ENCODE assay signal across 22 cellular contexts in genomic region chr22:26563022-26563421, GRCh38. TPM values are rescaled to one million over a fixed set of nuclear protein-coding genes. Genes with fewer than 3 reads are reported as not detected.
DNase-seq lines count a peak whose midpoint lies in the region; ATAC-seq, FAIRE-seq and TF ChIP-seq lines count a peak whose summit lies in the region.
"Had no signal": no experiment of that assay in that cellular context is flagged by ENCODE, and none has a peak within 500 bp of the region (broad histone marks: within the 10 kb centered on the region; RNA-seq: fewer than 3 reads in every experiment).

No MANE protein-coding gene starts in this region.

- H3K9me3 Mint-ChIP-seq in activated CD4-positive, alpha-beta T cell treated with anti-CD3 and anti-CD28 coated beads, Interleukin-2, amount 10 ng/mL, durations not matched to agents 7 days and 5 days, result no peaks in the 10 kb centered on the region
- no peaks in the 10 kb centered on the region for H3K9me3 Mint-ChIP-seq in natural killer cell treated with Interleukin-12 subunit alpha and Interleukin-12 subunit beta and Interleukin-15 and Interleukin-18, amount 100 ng/mL, for 72 hours
- H3K9me3 Mint-ChIP-seq: activated T-cell treated with anti-CD3 and anti-CD28 coated beads, Interleukin-2, amount 50 U/mL, for 72 hours; brain; stimulated activated memory B cell treated with anti-CD40 and anti-IgM and Interleukin-4, amounts not matched to agents 10 μg/mL and 1 μg/mL and 100 μg/mL, for 72 hours; T-cell had no signal

- SMC1A ChIA-PET in GM12878 (lab: Charles Lee; ENCODE audit: uncharacterized antibody, unreplicated experiment), result interaction anchor here (0.9 kb wide), 2 partner anchors 47 to 80 kb away, joined by 3 to 5 read pairs; no protein-coding TSS in a partner anchor

- no peaks in the 10 kb centered on the region for H3K4me1 ChIP-seq in GM12878 (ENCODE audit: control insufficient read depth, insufficient read depth, low read length)

- TF ChIP-seq EP300 in Ishikawa (IDR thresholded peaks at IDR 0.05; ENCODE audit: borderline replicate concordance) (no peak), GM12878 (IDR thresholded peaks at IDR 0.05; ENCODE audit: borderline replicate concordance in 1 of 2, control insufficient read depth in 1 of 2, low read depth in 2 of 2, low read length in 2 of 2) (no peak)

- peak; percentile 12 to 42 (median 21); a peak in 4 of 6 replicates for TF ChIP-seq CTCF in GM12878 (IDR thresholded peaks at IDR 0.05 in 2 of 3, conservative IDR thresholded peaks at IDR 0.05 in 1 of 3; ENCODE audit: control insufficient read depth in 2 of 3, extremely low read depth in 1 of 3, insufficient read depth in 1 of 3, low read depth in 3 of 3, low read length in 3 of 3)

- no peak overlapping the region for H3K27ac ChIP-seq in GM12878 (ENCODE audit: control insufficient read depth, insufficient read depth)
- H3K27ac ChIP-seq: neutrophil, vagina had no signal

- H3K27ac Mint-ChIP-seq in activated CD4-positive, alpha-beta T cell treated with anti-CD3 and anti-CD28 coated beads, Interleukin-2, amount 10 ng/mL, durations not matched to agents 7 days and 5 days, result peak overlapping the region; percentile 36
- peak overlapping the region; percentile 54 to 65 for H3K27ac Mint-ChIP-seq in natural killer cell treated with Interleukin-12 subunit alpha and Interleukin-12 subunit beta and Interleukin-15 and Interleukin-18, amount 100 ng/mL, for 72 hours
- H3K27ac Mint-ChIP-seq: activated T-cell treated with anti-CD3 and anti-CD28 coated beads, Interleukin-2, amount 50 U/mL, for 72 hours; brain; stimulated activated memory B cell treated with anti-CD40 and anti-IgM and Interleukin-4, amounts not matched to agents 10 μg/mL and 1 μg/mL and 100 μg/mL, for 72 hours had no signal

- in situ Hi-C loops in GM12878 (cut with MboI), result no loop called here

- TF ChIP-seq RAD21 in Ishikawa (IDR thresholded peaks at IDR 0.05; ENCODE audit: low read depth), result peak; percentile 30
- TF ChIP-seq RAD21 in GM12878 (IDR thresholded peaks at IDR 0.05; ENCODE audit: insufficient read depth, low read depth, low read length), result peak; percentile 54

- peaks cover 0 to 5% of the 10 kb centered on the region in 2 experiments; a peak in 2 of 4 replicates for H3K36me3 ChIP-seq in GM12878 (ENCODE audit: control insufficient read depth in 2 of 2, insufficient read depth in 2 of 2, low read length in 1 of 2)
- H3K36me3 ChIP-seq: vagina had no signal

- FAIRE-seq in GM12878 (lab: Jason Lieb, UNC), result no peak

- RAD21 ChIA-PET in GM12878 (lab: Charles Lee; ENCODE audit: unreplicated experiment), result no interaction called here

- H3K79me2 ChIP-seq in GM12878 (ENCODE audit: control insufficient read depth, insufficient read depth, low read length), result peaks cover 2% of the 10 kb centered on the region; the same call in 1 of the 2 replicates

- CTCF ChIA-PET in activated CD4-positive, alpha-beta T cell treated with anti-CD3 and anti-CD28 coated beads, Interleukin-2, amount 10 ng/mL, durations not matched to agents 7 days and 5 days (lab: Charles Lee), result no interaction called here
- CTCF ChIA-PET in GM12878 (lab: Yijun Ruan, JAX), result interaction anchor here (1.1 kb wide), 1 partner anchor 39 kb away, joined by 3 read pairs; no protein-coding TSS in a partner anchor

- no peak overlapping the region for H3K4me3 Mint-ChIP-seq in activated CD4-positive, alpha-beta T cell treated with anti-CD3 and anti-CD28 coated beads, Interleukin-2, amount 10 ng/mL, durations not matched to agents 7 days and 5 days
- H3K4me3 Mint-ChIP-seq in natural killer cell treated with Interleukin-12 subunit alpha and Interleukin-12 subunit beta and Interleukin-15 and Interleukin-18, amount 100 ng/mL, for 72 hours, result no peak overlapping the region
- H3K4me3 Mint-ChIP-seq: activated T-cell treated with anti-CD3 and anti-CD28 coated beads, Interleukin-2, amount 50 U/mL, for 72 hours; brain; stimulated activated memory B cell treated with anti-CD40 and anti-IgM and Interleukin-4, amounts not matched to agents 10 μg/mL and 1 μg/mL and 100 μg/mL, for 72 hours; T-cell had no signal

- TF ChIP-seq POLR2A in GM12878 (IDR thresholded peaks at IDR 0.05; ENCODE audit: low read depth, low read length), result no peak

- 77% methylated on average over 5 of the region's 5 CpGs for WGBS in GM12878 (ENCODE audit: insufficient coverage, insufficient replicate concordance, low lambda C conversion rate, missing lambda C conversion rate)

- H3K4me1 Mint-ChIP-seq in activated CD4-positive, alpha-beta T cell treated with anti-CD3 and anti-CD28 coated beads, Interleukin-2, amount 10 ng/mL, durations not matched to agents 7 days and 5 days, result peaks cover 14% of the 10 kb centered on the region
- peaks cover 61 to 72% of the 10 kb centered on the region in 2 donors for H3K4me1 Mint-ChIP-seq in natural killer cell treated with Interleukin-12 subunit alpha and Interleukin-12 subunit beta and Interleukin-15 and Interleukin-18, amount 100 ng/mL, for 72 hours (ENCODE audit: low read depth in 2 of 2)

- peak; percentile 16 for DNase-seq in activated CD4-positive, alpha-beta T cell treated with anti-CD3 and anti-CD28 coated beads, Interleukin-2, amount 10 ng/mL, durations not matched to agents 7 days and 5 days
- DNase-seq in activated CD4-positive, alpha-beta T cell treated with anti-CD3 and anti-CD28 coated beads for 48 hours, result no peak
- DNase-seq in GM12878 (ENCODE audit: low read depth, low spot score) (no peak), NCI-H1930 (lab: John Stamatoyannopoulos, UW) (no peak), superior temporal gyrus (ENCODE audit: extremely low spot score) (no peak)
- DNase-seq in natural killer cell treated with Interleukin-12 subunit alpha and Interleukin-12 subunit beta and Interleukin-15 and Interleukin-18, amount 100 ng/mL, for 72 hours (ENCODE audit: low spot score), result peak; percentile 32
- DNase-seq: activated CD4-positive, CD25-positive, alpha-beta regulatory T cell treated with anti-CD3 and anti-CD28 coated beads, Interleukin-2, amount 50 U/mL, for 72 hours; activated T-cell treated with anti-CD3 and anti-CD28 coated beads, Interleukin-2, amount 50 U/mL, for 72 hours; foreskin fibroblast; H7; KG1; NCI-H1436 treated with DMSO at 0.1 percent for 48 hours; NCI-H446 had no signal

- no peak overlapping the region for H2AFZ ChIP-seq in GM12878 (ENCODE audit: control insufficient read depth, low read depth, low read length)

- BruUV-seq in GM12878 (replicated peaks; lab: Mats Ljungman, UMichigan), result no TSS peak

- H3K4me2 ChIP-seq in GM12878 (ENCODE audit: control insufficient read depth, insufficient read depth), result no peak overlapping the region

- no peaks in the 10 kb centered on the region for H3K27me3 ChIP-seq in GM12878 (replicated peaks in 1 of 2; ENCODE audit: control insufficient read depth in 2 of 2, insufficient read depth in 2 of 2, low read length in 1 of 2)
- H3K27me3 ChIP-seq: neutrophil, vagina had no signal

- no peaks in the 10 kb centered on the region for H4K20me1 ChIP-seq in GM12878 (ENCODE audit: control insufficient read depth, insufficient read depth)

- no peaks in the 10 kb centered on the region for H3K27me3 Mint-ChIP-seq in activated CD4-positive, alpha-beta T cell treated with anti-CD3 and anti-CD28 coated beads, Interleukin-2, amount 10 ng/mL, durations not matched to agents 7 days and 5 days
- no peaks in the 10 kb centered on the region for H3K27me3 Mint-ChIP-seq in natural killer cell treated with Interleukin-12 subunit alpha and Interleukin-12 subunit beta and Interleukin-15 and Interleukin-18, amount 100 ng/mL, for 72 hours
- H3K27me3 Mint-ChIP-seq: stimulated activated memory B cell treated with anti-CD40 and anti-IgM and Interleukin-4, amounts not matched to agents 10 μg/mL and 1 μg/mL and 100 μg/mL, for 72 hours; T-cell had no signal

- H3K36me3 Mint-ChIP-seq in activated CD4-positive, alpha-beta T cell treated with anti-CD3 and anti-CD28 coated beads, Interleukin-2, amount 10 ng/mL, durations not matched to agents 7 days and 5 days (ENCODE audit: low read depth), result no peaks in the 10 kb centered on the region
- no peaks in the 10 kb centered on the region for H3K36me3 Mint-ChIP-seq in natural killer cell treated with Interleukin-12 subunit alpha and Interleukin-12 subunit beta and Interleukin-15 and Interleukin-18, amount 100 ng/mL, for 72 hours
- H3K36me3 Mint-ChIP-seq: brain; stimulated activated memory B cell treated with anti-CD40 and anti-IgM and Interleukin-4, amounts not matched to agents 10 μg/mL and 1 μg/mL and 100 μg/mL, for 72 hours had no signal

- H3K9ac ChIP-seq in GM12878 (ENCODE audit: control insufficient read depth, insufficient read depth, low read length), result no peak overlapping the region

- ATAC-seq in GM12878, result peak; percentile 47; the same call in 2 of the 3 replicates
- no peak for ATAC-seq in natural killer cell treated with Interleukin-12 subunit alpha and Interleukin-12 subunit beta and Interleukin-15 and Interleukin-18, amount 100 ng/mL, for 72 hours
- ATAC-seq in GM21423 (IDR thresholded peaks at IDR 0.05; ENCODE audit: unreplicated experiment), result no peak
- ATAC-seq: activated T-cell treated with anti-CD3 and anti-CD28 coated beads, Interleukin-2, amount 50 U/mL, for 72 hours; Panc1; stimulated activated memory B cell treated with anti-CD40 and anti-IgM and Interleukin-4, amounts not matched to agents 10 μg/mL and 1 μg/mL and 100 μg/mL, for 72 hours had no signal

- POLR2A ChIA-PET in activated CD4-positive, alpha-beta T cell treated with anti-CD3 and anti-CD28 coated beads, Interleukin-2, amount 10 ng/mL, durations not matched to agents 7 days and 5 days (lab: Charles Lee), result no interaction called here
- POLR2A ChIA-PET in GM12878 (lab: Charles Lee), result no interaction called here

- intact Hi-C loops in GM12878 (cut with micrococcal nuclease; ENCODE audit: unreplicated experiment), result no loop called here

- H3K9me3 ChIP-seq in GM12878 (replicated peaks; ENCODE audit: control insufficient read depth, insufficient read depth, low read length), result no peaks in the 10 kb centered on the region
- H3K9me3 ChIP-seq: neutrophil, vagina had no signal

- H3K4me3 ChIP-seq in GM12878, result no peak overlapping the region
- H3K4me3 ChIP-seq: vagina had no signal

RNA-seq across cellular contexts. Expression of gene TPST2, which starts 26.9 kb away (rescaled TPM):
- total RNA-seq in activated CD4-positive, alpha-beta T cell treated with anti-CD3 and anti-CD28 coated beads, Interleukin-2, amount 10 ng/mL, durations not matched to agents 7 days and 5 days, result 10 to 100 TPM; 25.9 to 26.3 TPM
- 58.0 and 65.5 TPM in 2 replicates for total RNA-seq in GM12878 (2013; cell fraction: nucleolus; rRNA removed)
- total RNA-seq in GM12878 (2014; rRNA removed) (29.0 and 29.5 TPM in 2 replicates), GM12878 (2014; rRNA removed; fragmentation: Illumina TruSeq; extraction: Trizol) (13.0 and 13.2 TPM in 2 replicates), GM12878 (2021) (31.2 and 32.2 TPM in 2 replicates)
- polyA plus RNA-seq in GM12878 (2011; ENCODE audit: low read depth), result 8.5 TPM
- polyA plus RNA-seq in GM12878 (2011; rRNA removed) (22.2 and 28.2 TPM in 2 replicates), GM12878 (2014; fragmentation: Illumina TruSeq; extraction: Trizol) (11.4 and 16.4 TPM in 2 replicates), GM12878 (2014; fragmentation: Nextera tagmentation; extraction: Ambion mirVana) (10 to 100 TPM in 1 of 2 experiments, 1 to 10 TPM in 1; 6.3 to 10.7 TPM), GM12878 (2014; rRNA removed) (30.0 and 33.7 TPM in 2 replicates), GM12878 (2016; fragmentation: Nextera tagmentation; extraction: Ambion mirVana) (10 to 100 TPM; 28.5 to 28.7 TPM)
- 43.5 and 61.0 TPM in 2 replicates for polyA plus RNA-seq in GM12878 (2011; cell fraction: cytosol; rRNA removed)
- polyA plus RNA-seq in GM12878 (2011; cell fraction: nucleus; rRNA removed), result 39.0 and 39.3 TPM in 2 replicates
- 17.9 and 22.2 TPM in 2 replicates for polyA plus RNA-seq in GM12878 (2012)
- 28.5 and 34.7 TPM in 2 replicates for polyA minus RNA-seq in GM12878 (2011; rRNA and poly(A)+ RNA removed)
- polyA minus RNA-seq in GM12878 (2011; cell fraction: cytosol; rRNA and poly(A)+ RNA removed), result 14.4 and 15.2 TPM in 2 replicates
- polyA minus RNA-seq in GM12878 (2011; cell fraction: nucleus; rRNA and poly(A)+ RNA removed), result 9.4 and 20.6 TPM in 2 replicates
- 10 to 100 TPM; 43.1 to 43.6 TPM for total RNA-seq in natural killer cell treated with Interleukin-12 subunit alpha and Interleukin-12 subunit beta and Interleukin-15 and Interleukin-18, amount 100 ng/mL, for 72 hours

RNA-seq across cellular contexts. Expression of gene TFIP11, which starts 50.7 kb away (rescaled TPM):
- 10 to 100 TPM; 52.5 to 58.5 TPM for total RNA-seq in activated CD4-positive, alpha-beta T cell treated with anti-CD3 and anti-CD28 coated beads, Interleukin-2, amount 10 ng/mL, durations not matched to agents 7 days and 5 days
- total RNA-seq in GM12878 (2013; cell fraction: nucleolus; rRNA removed), result 70.0 and 73.7 TPM in 2 replicates
- 31.7 and 34.6 TPM in 2 replicates for total RNA-seq in GM12878 (2014; rRNA removed)
- 28.3 and 32.2 TPM in 2 replicates for total RNA-seq in GM12878 (2014; rRNA removed; fragmentation: Illumina TruSeq; extraction: Trizol)
- 35.6 and 42.2 TPM in 2 replicates for total RNA-seq in GM12878 (2021)
- polyA plus RNA-seq in GM12878 (2011; ENCODE audit: low read depth), result 17.4 TPM
- polyA plus RNA-seq in GM12878 (2011; rRNA removed), result 36.5 and 43.3 TPM in 2 replicates
- 38.1 and 44.3 TPM in 2 replicates for polyA plus RNA-seq in GM12878 (2011; cell fraction: cytosol; rRNA removed)
- polyA plus RNA-seq in GM12878 (2011; cell fraction: nucleus; rRNA removed), result 70.3 and 74.9 TPM in 2 replicates
- polyA plus RNA-seq in GM12878 (2012), result 23.4 and 24.1 TPM in 2 replicates
- 27.3 and 29.4 TPM in 2 replicates for polyA plus RNA-seq in GM12878 (2014; fragmentation: Illumina TruSeq; extraction: Trizol)
- polyA plus RNA-seq in GM12878 (2014; fragmentation: Nextera tagmentation; extraction: Ambion mirVana), result 10 to 100 TPM; 14.2 to 19.1 TPM
- polyA plus RNA-seq in GM12878 (2014; rRNA removed), result 23.1 and 31.6 TPM in 2 replicates
- 10 to 100 TPM; 35.9 to 40.1 TPM for polyA plus RNA-seq in GM12878 (2016; fragmentation: Nextera tagmentation; extraction: Ambion mirVana)
- polyA minus RNA-seq in GM12878 (2011; rRNA and poly(A)+ RNA removed), result 66.5 and 75.2 TPM in 2 replicates
- polyA minus RNA-seq in GM12878 (2011; cell fraction: cytosol; rRNA and poly(A)+ RNA removed), result 12.3 and 18.2 TPM in 2 replicates
- polyA minus RNA-seq in GM12878 (2011; cell fraction: nucleus; rRNA and poly(A)+ RNA removed), result 46.3 and 59.1 TPM in 2 replicates
- 10 to 100 TPM; 56.5 to 57.7 TPM for total RNA-seq in natural killer cell treated with Interleukin-12 subunit alpha and Interleukin-12 subunit beta and Interleukin-15 and Interleukin-18, amount 100 ng/mL, for 72 hours

RNA-seq across cellular contexts. Expression of gene CRYBB1, which starts 54.8 kb away (rescaled TPM):
- not detected for total RNA-seq in activated CD4-positive, alpha-beta T cell treated with anti-CD3 and anti-CD28 coated beads, Interleukin-2, amount 10 ng/mL, durations not matched to agents 7 days and 5 days
- total RNA-seq in GM12878 (2013; cell fraction: nucleolus; rRNA removed), result not detected in 2 replicates
- total RNA-seq in GM12878 (2014; rRNA removed), result 0.11 TPM in 1 of 2 replicates, not detected in the other
- total RNA-seq in GM12878 (2014; rRNA removed; fragmentation: Illumina TruSeq; extraction: Trizol), result not detected in 2 replicates
- total RNA-seq in GM12878 (2021), result 0.64 TPM in 1 of 2 replicates, not detected in the other
- not detected for polyA plus RNA-seq in GM12878 (2011; ENCODE audit: low read depth)
- not detected in 2 replicates for polyA plus RNA-seq in GM12878 (2011; rRNA removed)
- polyA plus RNA-seq in GM12878 (2011; cell fraction: cytosol; rRNA removed), result 0.12 TPM in 1 of 2 replicates, not detected in the other
- polyA plus RNA-seq in GM12878 (2011; cell fraction: nucleus; rRNA removed), result not detected in 2 replicates
- not detected in 2 replicates for polyA plus RNA-seq in GM12878 (2012)
- 0.09 TPM in 1 of 2 replicates, not detected in the other for polyA plus RNA-seq in GM12878 (2014; fragmentation: Illumina TruSeq; extraction: Trizol)
- polyA plus RNA-seq in GM12878 (2014; fragmentation: Nextera tagmentation; extraction: Ambion mirVana), result under 1 TPM in 1 of 2 experiments, not detected in 1; 0.23 TPM
- polyA plus RNA-seq in GM12878 (2014; rRNA removed), result 0.13 TPM in 1 of 2 replicates, not detected in the other
- polyA plus RNA-seq in GM12878 (2016; fragmentation: Nextera tagmentation; extraction: Ambion mirVana), result under 1 TPM in 1 of 2 experiments, not detected in 1; 0.32 TPM
- polyA minus RNA-seq in GM12878 (2011; rRNA and poly(A)+ RNA removed), result not detected in 2 replicates
- polyA minus RNA-seq in GM12878 (2011; cell fraction: cytosol; rRNA and poly(A)+ RNA removed), result not detected in 2 replicates
- not detected in 2 replicates for polyA minus RNA-seq in GM12878 (2011; cell fraction: nucleus; rRNA and poly(A)+ RNA removed)
- not detected for total RNA-seq in natural killer cell treated with Interleukin-12 subunit alpha and Interleukin-12 subunit beta and Interleukin-15 and Interleukin-18, amount 100 ng/mL, for 72 hours
- total RNA-seq: activated T-cell treated with anti-CD3 and anti-CD28 coated beads, Interleukin-2, amount 50 U/mL, for 72 hours; T-cell; vagina had no signal

RNA-seq across cellular contexts. Expression of gene CRYBA4, which starts 58.7 kb away (rescaled TPM):
- total RNA-seq in activated CD4-positive, alpha-beta T cell treated with anti-CD3 and anti-CD28 coated beads, Interleukin-2, amount 10 ng/mL, durations not matched to agents 7 days and 5 days, result not detected
- total RNA-seq in GM12878 (2013; cell fraction: nucleolus; rRNA removed), result not detected in 2 replicates
- total RNA-seq in GM12878 (2014; rRNA removed) (0.17 TPM in 1 of 2 replicates, not detected in the other), GM12878 (2014; rRNA removed; fragmentation: Illumina TruSeq; extraction: Trizol) (not detected in 2 replicates), GM12878 (2021) (not detected in 2 replicates)
- polyA plus RNA-seq in GM12878 (2011; ENCODE audit: low read depth), result not detected
- polyA plus RNA-seq in GM12878 (2011; rRNA removed) (0.12 TPM in 2 replicates), GM12878 (2014; fragmentation: Illumina TruSeq; extraction: Trizol) (not detected in 2 replicates), GM12878 (2014; fragmentation: Nextera tagmentation; extraction: Ambion mirVana) (not detected), GM12878 (2014; rRNA removed) (not detected in 2 replicates), GM12878 (2016; fragmentation: Nextera tagmentation; extraction: Ambion mirVana) (not detected)
- polyA plus RNA-seq in GM12878 (2011; cell fraction: cytosol; rRNA removed), result 0.18 and 0.28 TPM in 2 replicates
- polyA plus RNA-seq in GM12878 (2011; cell fraction: nucleus; rRNA removed), result 0.31 and 0.48 TPM in 2 replicates
- polyA plus RNA-seq in GM12878 (2012), result 0.21 TPM in 1 of 2 replicates, not detected in the other
- polyA minus RNA-seq in GM12878 (2011; rRNA and poly(A)+ RNA removed), result 0.41 TPM in 1 of 2 replicates, not detected in the other
- not detected in 2 replicates for polyA minus RNA-seq in GM12878 (2011; cell fraction: cytosol; rRNA and poly(A)+ RNA removed)
- polyA minus RNA-seq in GM12878 (2011; cell fraction: nucleus; rRNA and poly(A)+ RNA removed), result not detected in 2 replicates
- not detected for total RNA-seq in natural killer cell treated with Interleukin-12 subunit alpha and Interleukin-12 subunit beta and Interleukin-15 and Interleukin-18, amount 100 ng/mL, for 72 hours
- total RNA-seq: H7, mesenteric fat pad, T-cell, vagina had no signal

Comparison
In these comparisons a context has a peak if more than half of its experiments do, and no peak if none do; other contexts are left out.
1. DNase-seq: peak in activated CD4-positive, alpha-beta T cell treated with anti-CD3 and anti-CD28 coated beads, Interleukin-2, amount 10 ng/mL, durations not matched to agents 7 days and 5 days (single experiment) and natural killer cell treated with Interleukin-12 subunit alpha and Interleukin-12 subunit beta and Interleukin-15 and Interleukin-18, amount 100 ng/mL, for 72 hours (single experiment); none in activated CD4-positive, alpha-beta T cell treated with anti-CD3 and anti-CD28 coated beads for 48 hours (single experiment), GM12878 (single experiment), NCI-H1930 (0 of 2) and superior temporal gyrus (single experiment).